ENCODE assay signal across 8 cellular contexts in the genomic region with DNA sequence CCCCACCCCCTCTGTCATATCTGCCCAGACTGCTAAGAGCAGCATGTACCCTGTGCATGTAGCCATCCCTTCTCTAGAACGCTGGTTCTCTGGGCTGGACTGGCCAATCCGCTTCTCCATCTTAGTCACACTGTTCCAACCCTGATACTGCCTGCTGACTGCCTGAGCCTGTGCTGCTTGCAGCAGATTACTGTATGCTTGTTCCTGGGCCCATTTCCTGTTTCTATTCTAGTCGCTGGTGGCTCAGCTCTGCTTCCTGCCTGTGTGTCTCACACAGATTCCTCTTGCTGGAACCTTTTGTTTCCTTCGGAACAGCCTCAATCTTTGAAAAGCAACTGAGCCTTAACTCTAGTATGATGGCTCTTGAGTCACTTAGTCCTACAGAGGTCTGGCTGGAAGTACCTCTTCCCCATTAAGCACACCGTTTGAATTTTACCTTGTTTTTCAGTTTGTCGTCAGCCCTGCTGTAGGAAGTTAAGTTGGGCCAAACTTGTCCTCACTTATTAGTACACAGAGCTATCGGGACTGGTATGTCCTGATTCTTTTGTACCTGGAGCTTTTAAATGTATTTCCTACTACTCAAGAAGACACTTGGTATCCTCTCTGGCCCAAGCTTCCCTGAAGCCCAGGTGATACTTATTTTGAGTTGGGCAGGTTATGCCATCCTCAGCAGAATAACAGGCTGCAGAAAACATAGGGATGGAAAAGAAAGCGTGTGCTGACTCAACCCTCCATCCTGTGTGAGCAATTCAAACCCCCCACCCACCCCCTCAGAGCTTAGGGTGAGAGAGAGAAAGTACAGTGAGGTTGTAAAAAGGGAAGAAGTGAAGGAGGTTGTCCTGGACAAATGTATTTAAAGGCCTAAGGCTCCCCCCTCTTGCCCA. TPM values are rescaled to one million over a fixed set of nuclear protein-coding genes. Genes with fewer than 3 reads are reported as not detected.
DNase-seq lines count a peak whose midpoint lies in the region; ATAC-seq and TF ChIP-seq lines count a peak whose summit lies in the region.

No MANE protein-coding gene starts in this region.

- H3K9me3 Mint-ChIP-seq in naive B cell: no peaks in the 10 kb centered on the region

- DNase-seq in NCI-H1417 (lab: John Stamatoyannopoulos, UW) (peak in 2 of 3 experiments; percentile 10 to 39), NCI-H1417 treated with DMSO at 0.1 percent for 48 hours (lab: John Stamatoyannopoulos, UW) (no peak), NOMO-1 treated with DMSO at 0.1 percent for 48 hours (lab: John Stamatoyannopoulos, UW; ENCODE audit: unreplicated experiment) (peak; percentile 89), epithelial cell of proximal tubule (ENCODE audit: low read depth) (peak; percentile 36), naive B cell (peak; percentile 77)
- peak; percentile 66 for DNase-seq in activated CD8-positive, alpha-beta memory T cell treated with anti-CD3 and anti-CD28 coated beads, Interleukin-2, amount 50 U/mL, for 24 hours (ENCODE audit: extremely low read depth)
- DNase-seq in stimulated activated naive CD4-positive, alpha-beta T cell (lab: John Stamatoyannopoulos, UW): peak; percentile 33 to 82 (median 70)

- H3K4me1 Mint-ChIP-seq in naive B cell: peaks cover 54 to 97% (median 82%) of the 10 kb centered on the region in 3 donors

- ATAC-seq in HG02981 (IDR thresholded peaks at IDR 0.05; ENCODE audit: unreplicated experiment) (peak; percentile 96), naive B cell (ENCODE audit: low read depth in 2 of 2) (peak; percentile 89 to 93)

- TF ChIP-seq CTCF in epithelial cell of proximal tubule (conservative IDR thresholded peaks at IDR 0.05; ENCODE audit: low read depth, low read length): no peak

- peaks cover 11 to 22% of the 10 kb centered on the region in 2 donors for H3K36me3 Mint-ChIP-seq in naive B cell

- no peaks in the 10 kb centered on the region for H3K27me3 Mint-ChIP-seq in naive B cell

- peak overlapping the region; percentile 61 to 90 (median 84) for H3K4me3 Mint-ChIP-seq in naive B cell

- peak overlapping the region; percentile 69 to 97 (median 94) for H3K27ac Mint-ChIP-seq in naive B cell

- no peak overlapping the region for H3K4me3 ChIP-seq in epithelial cell of proximal tubule (ENCODE audit: low read depth, low read length)

RNA-seq across cellular contexts. Expression of a gene that starts 43.4 kb away (rescaled TPM):
- 10.7 and 12.6 TPM in 2 replicates for total RNA-seq in epithelial cell of proximal tubule
- 10 to 100 TPM in 4 of 6 donors, 1 to 10 TPM in 2; 7.8 to 14.2 (median 10.8) TPM for polyA plus RNA-seq in naive B cell (ENCODE audit: low read depth in 6 of 6)

RNA-seq across cellular contexts. Expression of a gene that starts 48.5 kb away (rescaled TPM):
- total RNA-seq in epithelial cell of proximal tubule: 25.2 and 27.1 TPM in 2 replicates
- polyA plus RNA-seq in naive B cell (ENCODE audit: low read depth in 6 of 6): 10 to 100 TPM in 5 of 6 donors, 1 to 10 TPM in 1; 8.8 to 38.2 (median 18.9) TPM
